Comparison of ENCODE assay signal across 15 cellular contexts in the genomic region with DNA sequence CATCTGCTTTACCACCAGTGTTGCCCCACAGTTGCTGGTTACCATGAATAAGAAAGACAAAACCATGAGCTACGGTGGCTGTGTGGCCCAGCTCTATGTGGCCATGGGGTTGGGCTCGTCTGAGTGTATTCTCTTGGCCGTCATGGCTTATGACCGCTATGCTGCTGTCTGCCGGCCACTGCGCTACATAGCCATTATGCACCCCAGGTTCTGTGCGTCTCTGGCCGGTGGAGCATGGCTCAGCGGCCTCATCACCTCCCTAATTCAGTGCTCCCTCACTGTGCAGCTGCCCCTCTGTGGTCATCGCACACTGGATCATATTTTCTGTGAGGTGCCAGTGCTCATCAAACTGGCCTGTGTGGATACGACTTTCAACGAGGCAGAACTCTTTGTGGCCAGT. TPM values are rescaled to one million over a fixed set of nuclear protein-coding genes. Genes with fewer than 3 reads are reported as not detected.
DNase-seq lines count a peak whose midpoint lies in the region; TF ChIP-seq lines count a peak whose summit lies in the region.
"Had no signal": no experiment of that assay in that cellular context is flagged by ENCODE, and none has a peak within 500 bp of the region (broad histone marks: within the 10 kb centered on the region; RNA-seq: fewer than 3 reads in every experiment).

No MANE protein-coding gene starts in this region.

- H3K9me3 ChIP-seq in trophoblast cell (ENCODE audit: insufficient read depth, low read depth, low read length), result peaks cover 6% of the 10 kb centered on the region
- H3K9me3 ChIP-seq: Caco-2 had no signal

- H2BK12ac ChIP-seq in trophoblast cell (ENCODE audit: low read length), result no peak overlapping the region

- no CpG with 5 or more reads among the region's 12 CpGs for WGBS in trophoblast cell (ENCODE audit: extremely low coverage, insufficient coverage, insufficient read length)

- TF ChIP-seq CTCF in coronary artery (IDR thresholded peaks at IDR 0.05), result no peak

- no peak overlapping the region for H2BK5ac ChIP-seq in trophoblast cell (ENCODE audit: low read depth, low read length, poor library complexity)

- no peak overlapping the region for H3K4me3 ChIP-seq in coronary artery
- H3K4me3 ChIP-seq in trophoblast cell (ENCODE audit: low read depth, low read length), result peak overlapping the region; percentile 43
- H3K4me3 ChIP-seq: GM23338 had no signal

- H3K79me2 ChIP-seq in trophoblast cell (ENCODE audit: control insufficient read depth, insufficient read depth, low read length, poor library complexity), result no peaks in the 10 kb centered on the region

- no peak overlapping the region for H3K18ac ChIP-seq in trophoblast cell (ENCODE audit: low read length)

- H4K91ac ChIP-seq in trophoblast cell (ENCODE audit: low read depth, low read length), result no peak overlapping the region

- no peak overlapping the region for H2BK120ac ChIP-seq in trophoblast cell (ENCODE audit: insufficient read depth, low read length, poor library complexity)

- H3K79me1 ChIP-seq in trophoblast cell (ENCODE audit: low read length), result no peaks in the 10 kb centered on the region

- H3K4ac ChIP-seq in trophoblast cell (ENCODE audit: low read depth, low read length), result no peak overlapping the region

- H3K9ac ChIP-seq in trophoblast cell (ENCODE audit: low read length), result peak overlapping the region; percentile 52

- no peaks in the 10 kb centered on the region for H3K4me1 ChIP-seq in trophoblast cell (ENCODE audit: control insufficient read depth in 1 of 2, insufficient read depth in 2 of 2, low read length in 2 of 2)
- H3K4me1 ChIP-seq: Caco-2 had no signal

- no peak overlapping the region for H2AK5ac ChIP-seq in trophoblast cell (ENCODE audit: low read length)

- DNase-seq in coronary artery (ENCODE audit: low spot score), result peak; percentile 19
- peak; percentile 37 for DNase-seq in islet precursor cell
- DNase-seq in trophoblast cell, result no peak
- no peak for DNase-seq in activated CD8-positive, alpha-beta memory T cell treated with anti-CD3 and anti-CD28 coated beads for 24 hours
- no peak for DNase-seq in C1 segment of cervical spinal cord (lab: John Stamatoyannopoulos, UW)
- DNase-seq in NCI-H1694 (lab: John Stamatoyannopoulos, UW), result no peak
- DNase-seq: Caco-2; CD4-positive, CD25-positive, alpha-beta regulatory T cell; CD8-positive, alpha-beta T cell; DMS153; DND-41; H9 had no signal

- no peak overlapping the region for H3K4me2 ChIP-seq in trophoblast cell (ENCODE audit: low read length)
- H3K4me2 ChIP-seq: GM23338 had no signal

- no peak overlapping the region for H4K12ac ChIP-seq in trophoblast cell (ENCODE audit: low read depth, low read length)

- H4K8ac ChIP-seq in trophoblast cell (ENCODE audit: low read depth, low read length), result no peak overlapping the region

- H3K36me3 ChIP-seq in trophoblast cell (ENCODE audit: control insufficient read depth in 1 of 2, insufficient read depth in 2 of 2, low read length in 2 of 2), result no peaks in the 10 kb centered on the region

- H2AFZ ChIP-seq in trophoblast cell (ENCODE audit: insufficient read depth, low read length, poor library complexity), result no peak overlapping the region
- H2AFZ ChIP-seq: GM23338 had no signal

- H3K27me3 ChIP-seq in trophoblast cell (ENCODE audit: insufficient read depth, low read length), result no peaks in the 10 kb centered on the region

- H3K14ac ChIP-seq in trophoblast cell (ENCODE audit: low read length), result no peak overlapping the region

- H3K27ac ChIP-seq in coronary artery (no peak overlapping the region), trophoblast cell (ENCODE audit: low read depth, low read length) (no peak overlapping the region)
- H3K27ac ChIP-seq: C4-2B had no signal

- H3K23ac ChIP-seq in trophoblast cell (ENCODE audit: low read length), result no peak overlapping the region

RNA-seq across cellular contexts. Expression of a gene that starts 14.0 kb away (rescaled TPM):
- not detected in 2 replicates for polyA plus RNA-seq in trophoblast cell (2013)
- polyA plus RNA-seq: BJ; CD4-positive, CD25-positive, alpha-beta regulatory T cell; GM23338 had no signal

RNA-seq across cellular contexts. Expression of a gene that starts 33.5 kb away (rescaled TPM):
- not detected in 2 replicates for polyA plus RNA-seq in trophoblast cell (2013)
- polyA plus RNA-seq: BJ; CD4-positive, CD25-positive, alpha-beta regulatory T cell; GM23338 had no signal

RNA-seq across cellular contexts. Expression of a gene that starts 40.7 kb away (rescaled TPM):
- not detected in 2 replicates for polyA plus RNA-seq in trophoblast cell (2013)
- polyA plus RNA-seq: BJ; CD4-positive, CD25-positive, alpha-beta regulatory T cell; GM23338 had no signal

RNA-seq across cellular contexts. Expression of a gene that starts 48.7 kb away (rescaled TPM):
- not detected in 2 replicates for polyA plus RNA-seq in trophoblast cell (2013)
- polyA plus RNA-seq: BJ; CD4-positive, CD25-positive, alpha-beta regulatory T cell; GM23338 had no signal

RNA-seq across cellular contexts. Expression of a gene that starts 52.7 kb away (rescaled TPM):
- not detected in 2 replicates for polyA plus RNA-seq in trophoblast cell (2013)
- polyA plus RNA-seq: BJ; CD4-positive, CD25-positive, alpha-beta regulatory T cell; GM23338 had no signal

Comparison
In these comparisons a context has a peak if more than half of its experiments do, and no peak if none do; other contexts are left out.
1. DNase-seq: peak in coronary artery (single experiment) and islet precursor cell (single experiment); none in trophoblast cell (0 of 2), activated CD8-positive, alpha-beta memory T cell treated with anti-CD3 and anti-CD28 coated beads for 24 hours (single experiment), C1 segment of cervical spinal cord (0 of 14) and NCI-H1694 (single experiment).